Comparison of ENCODE assay signal across 8 cellular contexts in the genomic region with DNA sequence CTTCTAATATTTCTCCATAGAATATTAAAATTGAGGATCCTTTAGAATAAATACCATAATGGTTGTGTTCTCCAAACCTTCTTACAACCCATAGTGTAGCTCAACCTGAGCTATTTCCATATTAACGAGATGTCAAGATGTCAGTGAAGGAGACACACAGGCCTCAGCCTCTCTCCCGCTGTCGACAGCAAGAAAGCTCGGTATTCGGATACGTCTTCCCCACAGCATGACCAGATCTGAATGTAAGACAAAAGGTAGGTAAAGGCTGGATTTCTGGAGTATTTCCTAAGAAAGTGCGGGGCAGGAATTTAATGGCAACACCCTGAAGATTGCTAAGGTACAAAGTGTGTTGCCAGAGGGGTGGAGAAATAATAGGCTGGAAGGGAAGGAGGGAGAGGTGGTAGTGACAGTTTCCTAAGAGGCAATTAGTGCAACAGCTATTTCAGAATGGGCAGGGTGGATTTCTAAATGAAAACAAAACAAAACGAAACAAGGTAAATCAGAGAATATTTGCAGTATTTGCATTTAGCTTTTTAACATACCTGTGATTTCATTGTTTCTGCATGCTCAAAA. TPM values are rescaled to one million over a fixed set of nuclear protein-coding genes. Genes with fewer than 3 reads are reported as not detected.
DNase-seq lines count a peak whose midpoint lies in the region; ATAC-seq and TF ChIP-seq lines count a peak whose summit lies in the region.

No MANE protein-coding gene starts in this region.

- H3K4me2 ChIP-seq in BLaER1: peak overlapping the region; percentile 93

- H3K27me3 Mint-ChIP-seq in IgD-negative memory B cell (no peaks in the 10 kb centered on the region), chondrocyte (ENCODE audit: low read depth) (no peaks in the 10 kb centered on the region), nephron progenitor cell (ENCODE audit: low read depth, poor library complexity) (no peaks in the 10 kb centered on the region)

- H3K27me3 ChIP-seq in BLaER1: no peaks in the 10 kb centered on the region

- DNase-seq in chondrocyte (ENCODE audit: low spot score): no peak
- DNase-seq in nephron progenitor cell: no peak
- DNase-seq in sciatic nerve (ENCODE audit: low spot score): no peak

- H4K20me1 ChIP-seq in BLaER1: peaks cover 54% of the 10 kb centered on the region

- TF ChIP-seq CTCF in chondrocyte (IDR thresholded peaks at IDR 0.05): no peak
- no peak for TF ChIP-seq CTCF in nephron progenitor cell (IDR thresholded peaks at IDR 0.05)

- ATAC-seq in HG02610 (IDR thresholded peaks at IDR 0.05; ENCODE audit: unreplicated experiment) (no peak), GM19328 (IDR thresholded peaks at IDR 0.05; ENCODE audit: unreplicated experiment) (no peak), HG03135 (IDR thresholded peaks at IDR 0.05; ENCODE audit: unreplicated experiment) (no peak), sciatic nerve (no peak)

- peak overlapping the region; percentile 96; the same call in 1 of the 2 replicates for H3K27ac ChIP-seq in BLaER1

- intact Hi-C loops in sciatic nerve (cut with DNase I): no loop called here

- H3K4me3 Mint-ChIP-seq in IgD-negative memory B cell (peak overlapping the region; percentile 91 to 99 (median 98)), chondrocyte (ENCODE audit: unreplicated experiment) (peak overlapping the region; percentile 82), nephron progenitor cell (peak overlapping the region; percentile 98)

- peaks cover 29% of the 10 kb centered on the region for H3K4me1 ChIP-seq in BLaER1

- H3K27ac Mint-ChIP-seq in IgD-negative memory B cell (peak overlapping the region; percentile 91 to 98 (median 97)), chondrocyte (ENCODE audit: unreplicated experiment) (peak overlapping the region; percentile 94), nephron progenitor cell (peak overlapping the region; percentile 4)

- H3K4me1 Mint-ChIP-seq in IgD-negative memory B cell (peaks cover 35 to 50% (median 39%) of the 10 kb centered on the region in 3 donors), chondrocyte (ENCODE audit: low read depth) (peaks cover 70% of the 10 kb centered on the region), nephron progenitor cell (peaks cover 73% of the 10 kb centered on the region)

- H3K9ac ChIP-seq in BLaER1: peak overlapping the region; percentile 97

- peaks cover 12% of the 10 kb centered on the region for H3K36me3 ChIP-seq in BLaER1

- H3K36me3 Mint-ChIP-seq in IgD-negative memory B cell: peaks cover 7% of the 10 kb centered on the region
- peaks cover 1% of the 10 kb centered on the region for H3K36me3 Mint-ChIP-seq in chondrocyte (ENCODE audit: low read depth)
- H3K36me3 Mint-ChIP-seq in nephron progenitor cell (ENCODE audit: low read depth): peaks cover 18% of the 10 kb centered on the region

- H3K9me3 Mint-ChIP-seq in IgD-negative memory B cell: no peaks in the 10 kb centered on the region
- peaks cover 3% of the 10 kb centered on the region for H3K9me3 Mint-ChIP-seq in chondrocyte (ENCODE audit: low read depth)
- peaks cover 24% of the 10 kb centered on the region for H3K9me3 Mint-ChIP-seq in nephron progenitor cell

- 0 out of 2 replicates have a peak, but pooled peaks cover 7% of the 10 kb centered on the region for H3K9me3 ChIP-seq in BLaER1

- peak overlapping the region; percentile 99 for H3K4me3 ChIP-seq in BLaER1

RNA-seq across cellular contexts. Expression of gene ADSS2, which starts 1.7 kb away (rescaled TPM):
- 19.6 TPM for polyA plus RNA-seq in IgD-negative memory B cell
- total RNA-seq in chondrocyte: 43.8 to 53.6 TPM (median 47.7 TPM) in 3 replicates
- 30.1 TPM for total RNA-seq in sciatic nerve

RNA-seq across cellular contexts. Expression of gene CATSPERE, which starts 11.1 kb away (rescaled TPM):
- 0.23 TPM for polyA plus RNA-seq in IgD-negative memory B cell
- total RNA-seq in chondrocyte (1.5 to 2.3 TPM (median 2.3 TPM) in 3 replicates), sciatic nerve (2.6 TPM)

Comparison
In these comparisons a context has a peak if more than half of its experiments do, and no peak if none do; other contexts are left out.
1. H3K27ac Mint-ChIP-seq: peak in every context shown above with its lines; median percentile 97 in IgD-negative memory B cell; 94 in chondrocyte; 4 in nephron progenitor cell.